ENCODE assay signal across 13 cellular contexts in genomic region chr13:46664195-46664594, GRCh38.
"Had no signal": no experiment of that assay in that cellular context is flagged by ENCODE, and none has a peak within 500 bp of the region (broad histone marks: within the 10 kb centered on the region; RNA-seq: fewer than 3 reads in every experiment).

No MANE protein-coding gene starts in this region.

- H3K36me3 ChIP-seq: brain microvascular endothelial cell, esophagus muscularis mucosa, uterus had no signal

- H3K9me3 ChIP-seq: esophagus muscularis mucosa, uterus had no signal

- H3K27ac ChIP-seq: brain microvascular endothelial cell had no signal

- H3K4me3 Mint-ChIP-seq: activated T-cell treated with anti-CD3 and anti-CD28 coated beads, Interleukin-2, amount 50 U/mL, for 24 hours; endodermal cell had no signal

- H3K27me3 Mint-ChIP-seq: activated T-cell treated with anti-CD3 and anti-CD28 coated beads, Interleukin-2, amount 50 U/mL, for 24 hours had no signal

- H3K9me3 Mint-ChIP-seq: activated naive CD4-positive, alpha-beta T cell treated with anti-CD3 and anti-CD28 coated beads, Interleukin-2, amount 50 U/mL, for 72 hours; activated T-cell treated with anti-CD3 and anti-CD28 coated beads, Interleukin-2, amount 50 U/mL, for 24 hours; endodermal cell had no signal

- DNase-seq: activated CD4-positive, alpha-beta T cell treated with anti-CD3 and anti-CD28 coated beads, Interleukin-2, amount 50 U/mL, for 1 hour; activated effector memory CD4-positive, alpha-beta T cell treated with anti-CD3 and anti-CD28 coated beads, Interleukin-2, amount 50 U/mL, for 16 hours; activated T-cell treated with anti-CD3 and anti-CD28 coated beads, Interleukin-2, amount 50 U/mL, for 24 hours; brain microvascular endothelial cell; endodermal cell; glutamatergic neuron; left cardiac atrium; stimulated activated CD4-positive, alpha-beta T cell treated with anti-CD3 and anti-CD28 coated beads, Interleukin-4, amount 100 ng/mL, for 1 hour; stimulated activated CD8-positive, alpha-beta memory T cell treated with anti-CD3 and anti-CD28 coated beads, Interleukin-4, amount 100 ng/mL, for 48 hours; uterus had no signal

- H3K27me3 ChIP-seq: brain microvascular endothelial cell, esophagus muscularis mucosa, uterus had no signal

- H3K27ac Mint-ChIP-seq: activated naive CD4-positive, alpha-beta T cell treated with anti-CD3 and anti-CD28 coated beads, Interleukin-2, amount 50 U/mL, for 72 hours had no signal

- ATAC-seq: activated naive CD4-positive, alpha-beta T cell treated with anti-CD3 and anti-CD28 coated beads, Interleukin-2, amount 50 U/mL, for 72 hours; left cardiac atrium had no signal

- H3K4me3 ChIP-seq: esophagus muscularis mucosa, lung, uterus had no signal
